Comparison of ENCODE assay signal across 1 cellular context in genomic region chr6:140871911-140872310, GRCh38.
TF ChIP-seq lines count a peak whose summit lies in the region.

No MANE protein-coding gene starts in this region.

TF ChIP-seq in IMR-90, 13 proteins besides CTCF, POLR2A, EP300 and RAD21:
- TF ChIP-seq FOS (IDR thresholded peaks at IDR 0.05; ENCODE audit: low read depth, low read length) (no peak), MAFK (IDR thresholded peaks at IDR 0.05; ENCODE audit: low read depth, low read length) (0 out of 2 replicates have a peak, but pooled peaks have one; percentile 14)
